1 cellular context compared by ENCODE assay signal in the genomic region with DNA sequence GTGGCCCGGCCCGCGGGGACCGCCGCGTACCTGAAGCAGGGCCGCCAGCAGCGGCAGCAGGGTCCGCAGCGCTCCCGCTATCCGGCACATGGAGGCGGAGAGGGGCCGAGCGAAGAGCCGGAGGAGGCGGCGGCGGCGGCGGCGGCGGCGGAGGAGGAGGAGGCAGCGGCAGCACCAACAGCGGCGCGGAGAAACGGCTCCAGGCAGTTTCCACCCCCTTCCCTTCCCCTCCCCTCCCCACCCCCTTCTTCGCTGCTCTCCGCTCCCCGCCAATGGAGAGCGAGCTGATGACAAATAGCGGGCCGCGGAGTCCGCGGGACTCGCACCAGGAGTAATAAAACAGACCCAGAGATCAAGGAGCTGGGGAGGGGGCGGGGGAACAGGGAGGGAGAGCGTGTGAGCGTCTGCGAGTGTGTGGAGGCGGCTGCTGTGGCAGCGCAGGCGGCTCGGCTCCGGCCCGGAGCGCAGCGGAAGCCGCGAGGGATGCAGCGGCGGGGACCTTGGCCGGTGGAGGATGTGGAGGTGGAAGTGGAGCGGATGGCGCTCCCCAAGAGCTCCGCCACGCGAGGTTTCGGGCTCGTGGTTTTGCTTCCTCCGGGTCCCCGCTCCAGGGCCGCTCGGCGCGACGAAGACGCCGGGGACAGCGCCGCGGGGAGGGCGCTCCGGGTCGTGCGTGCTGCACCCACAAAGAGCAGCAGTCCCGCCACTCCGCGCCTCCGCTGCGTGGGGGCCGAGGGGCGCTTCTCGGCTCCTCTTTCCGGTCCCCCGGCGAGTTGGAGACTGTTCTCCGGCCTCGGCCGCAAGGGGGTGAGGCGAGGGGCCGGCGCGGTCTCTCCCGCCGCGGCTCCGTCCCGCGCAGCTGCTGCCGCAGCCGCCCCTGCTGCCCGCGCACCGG.
A peak's percentile ranks its signal among the peaks of the same experiment; 100 is the strongest.
TF ChIP-seq lines count a peak whose summit lies in the region.

Gene CDH2, minus strand, starts transcription at position 198 of the 895 bp plus-strand sequence. Its CDS starts 108 bp downstream, at position 90.

TF ChIP-seq in HEK293, 187 proteins besides CTCF, POLR2A, EP300 and RAD21 (continued from another document and continues in another):
- TF ChIP-seq, protein P1, sequence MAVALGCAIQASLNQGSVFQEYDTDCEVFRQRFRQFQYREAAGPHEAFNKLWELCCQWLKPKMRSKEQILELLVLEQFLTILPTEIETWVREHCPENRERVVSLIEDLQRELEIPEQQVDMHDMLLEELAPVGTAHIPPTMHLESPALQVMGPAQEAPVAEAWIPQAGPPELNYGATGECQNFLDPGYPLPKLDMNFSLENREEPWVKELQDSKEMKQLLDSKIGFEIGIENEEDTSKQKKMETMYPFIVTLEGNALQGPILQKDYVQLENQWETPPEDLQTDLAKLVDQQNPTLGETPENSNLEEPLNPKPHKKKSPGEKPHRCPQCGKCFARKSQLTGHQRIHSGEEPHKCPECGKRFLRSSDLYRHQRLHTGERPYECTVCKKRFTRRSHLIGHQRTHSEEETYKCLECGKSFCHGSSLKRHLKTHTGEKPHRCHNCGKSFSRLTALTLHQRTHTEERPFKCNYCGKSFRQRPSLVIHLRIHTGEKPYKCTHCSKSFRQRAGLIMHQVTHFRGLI (tag by site-specific recombination; IDR thresholded peaks at IDR 0.05), result no peak
- no peak for TF ChIP-seq ZNF747 (tag by site-specific recombination; IDR thresholded peaks at IDR 0.05)
- TF ChIP-seq, protein P2, sequence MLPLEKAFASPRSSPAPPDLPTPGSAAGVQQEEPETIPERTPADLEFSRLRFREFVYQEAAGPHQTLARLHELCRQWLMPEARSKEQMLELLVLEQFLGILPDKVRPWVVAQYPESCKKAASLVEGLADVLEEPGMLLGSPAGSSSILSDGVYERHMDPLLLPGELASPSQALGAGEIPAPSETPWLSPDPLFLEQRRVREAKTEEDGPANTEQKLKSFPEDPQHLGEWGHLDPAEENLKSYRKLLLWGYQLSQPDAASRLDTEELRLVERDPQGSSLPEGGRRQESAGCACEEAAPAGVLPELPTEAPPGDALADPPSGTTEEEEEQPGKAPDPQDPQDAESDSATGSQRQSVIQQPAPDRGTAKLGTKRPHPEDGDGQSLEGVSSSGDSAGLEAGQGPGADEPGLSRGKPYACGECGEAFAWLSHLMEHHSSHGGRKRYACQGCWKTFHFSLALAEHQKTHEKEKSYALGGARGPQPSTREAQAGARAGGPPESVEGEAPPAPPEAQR (tag by site-specific recombination; IDR thresholded peaks at IDR 0.05), result no peak
- TF ChIP-seq ZNF138 (tag by site-specific recombination; IDR thresholded peaks at IDR 0.05; ENCODE audit: borderline replicate concordance), result no peak
- TF ChIP-seq ZFP69B (tag by site-specific recombination; IDR thresholded peaks at IDR 0.05), result no peak
- TF ChIP-seq ZNF544 (tag by site-specific recombination; IDR thresholded peaks at IDR 0.05), result no peak
- TF ChIP-seq, protein P3, sequence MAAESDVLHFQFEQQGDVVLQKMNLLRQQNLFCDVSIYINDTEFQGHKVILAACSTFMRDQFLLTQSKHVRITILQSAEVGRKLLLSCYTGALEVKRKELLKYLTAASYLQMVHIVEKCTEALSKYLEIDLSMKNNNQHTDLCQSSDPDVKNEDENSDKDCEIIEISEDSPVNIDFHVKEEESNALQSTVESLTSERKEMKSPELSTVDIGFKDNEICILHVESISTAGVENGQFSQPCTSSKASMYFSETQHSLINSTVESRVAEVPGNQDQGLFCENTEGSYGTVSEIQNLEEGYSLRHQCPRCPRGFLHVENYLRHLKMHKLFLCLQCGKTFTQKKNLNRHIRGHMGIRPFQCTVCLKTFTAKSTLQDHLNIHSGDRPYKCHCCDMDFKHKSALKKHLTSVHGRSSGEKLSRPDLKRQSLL (tag by site-specific recombination; IDR thresholded peaks at IDR 0.05), result 0 out of 2 replicates have a peak, but pooled peaks have one; percentile 27
- TF ChIP-seq RBAK (tag by site-specific recombination; IDR thresholded peaks at IDR 0.05), result no peak
- TF ChIP-seq ZNF670 (tag by site-specific recombination; IDR thresholded peaks at IDR 0.05; ENCODE audit: low read depth), result no peak
- TF ChIP-seq HOXD13 (CRISPR knock-in tag; IDR thresholded peaks at IDR 0.05; ENCODE audit: borderline replicate concordance), result peak; percentile 73; the same call in 1 of the 2 replicates
- TF ChIP-seq ZNF184 (tag by site-specific recombination; IDR thresholded peaks at IDR 0.05), result no peak
- TF ChIP-seq, protein P4, sequence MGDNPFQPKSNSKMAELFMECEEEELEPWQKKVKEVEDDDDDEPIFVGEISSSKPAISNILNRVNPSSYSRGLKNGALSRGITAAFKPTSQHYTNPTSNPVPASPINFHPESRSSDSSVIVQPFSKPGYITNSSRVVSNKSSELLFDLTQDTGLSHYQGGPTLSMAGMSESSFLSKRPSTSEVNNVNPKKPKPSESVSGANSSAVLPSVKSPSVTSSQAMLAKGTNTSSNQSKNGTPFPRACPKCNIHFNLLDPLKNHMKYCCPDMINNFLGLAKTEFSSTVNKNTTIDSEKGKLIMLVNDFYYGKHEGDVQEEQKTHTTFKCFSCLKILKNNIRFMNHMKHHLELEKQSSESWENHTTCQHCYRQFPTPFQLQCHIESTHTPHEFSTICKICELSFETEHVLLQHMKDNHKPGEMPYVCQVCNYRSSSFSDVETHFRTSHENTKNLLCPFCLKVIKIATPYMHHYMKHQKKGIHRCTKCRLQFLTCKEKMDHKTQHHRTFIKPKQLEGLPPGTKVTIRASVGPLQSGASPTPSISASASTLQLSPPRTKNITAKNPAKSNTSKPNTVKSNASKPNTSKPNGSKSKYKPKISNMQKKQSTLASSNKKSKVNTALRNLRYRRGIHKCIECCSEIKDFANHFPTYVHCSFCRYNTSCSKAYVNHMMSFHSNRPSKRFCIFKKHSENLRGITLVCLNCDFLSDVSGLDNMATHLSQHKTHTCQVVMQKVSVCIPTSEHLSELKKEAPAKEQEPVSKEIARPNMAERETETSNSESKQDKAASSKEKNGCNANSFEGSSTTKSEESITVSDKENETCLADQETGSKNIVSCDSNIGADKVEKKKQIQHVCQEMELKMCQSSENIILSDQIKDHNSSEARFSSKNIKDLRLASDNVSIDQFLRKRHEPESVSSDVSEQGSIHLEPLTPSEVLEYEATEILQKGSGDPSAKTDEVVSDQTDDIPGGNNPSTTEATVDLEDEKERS (tag by site-specific recombination; IDR thresholded peaks at IDR 0.05), result no peak
- no peak for TF ChIP-seq TRIM28 (IDR thresholded peaks at IDR 0.05; ENCODE audit: borderline replicate concordance, low read length)
- TF ChIP-seq SP7 (tag by site-specific recombination; IDR thresholded peaks at IDR 0.05), result peak; percentile 71
- TF ChIP-seq ZNF112 (tag by site-specific recombination; IDR thresholded peaks at IDR 0.05), result no peak
- peak; percentile 54; the same call in 1 of the 2 replicates for TF ChIP-seq GLIS1 (tag by site-specific recombination; IDR thresholded peaks at IDR 0.05)
- TF ChIP-seq ZNF174 (tag by site-specific recombination; IDR thresholded peaks at IDR 0.05), result no peak
- no peak for TF ChIP-seq INSM2 (tag by site-specific recombination; IDR thresholded peaks at IDR 0.05)
- TF ChIP-seq, protein P5, sequence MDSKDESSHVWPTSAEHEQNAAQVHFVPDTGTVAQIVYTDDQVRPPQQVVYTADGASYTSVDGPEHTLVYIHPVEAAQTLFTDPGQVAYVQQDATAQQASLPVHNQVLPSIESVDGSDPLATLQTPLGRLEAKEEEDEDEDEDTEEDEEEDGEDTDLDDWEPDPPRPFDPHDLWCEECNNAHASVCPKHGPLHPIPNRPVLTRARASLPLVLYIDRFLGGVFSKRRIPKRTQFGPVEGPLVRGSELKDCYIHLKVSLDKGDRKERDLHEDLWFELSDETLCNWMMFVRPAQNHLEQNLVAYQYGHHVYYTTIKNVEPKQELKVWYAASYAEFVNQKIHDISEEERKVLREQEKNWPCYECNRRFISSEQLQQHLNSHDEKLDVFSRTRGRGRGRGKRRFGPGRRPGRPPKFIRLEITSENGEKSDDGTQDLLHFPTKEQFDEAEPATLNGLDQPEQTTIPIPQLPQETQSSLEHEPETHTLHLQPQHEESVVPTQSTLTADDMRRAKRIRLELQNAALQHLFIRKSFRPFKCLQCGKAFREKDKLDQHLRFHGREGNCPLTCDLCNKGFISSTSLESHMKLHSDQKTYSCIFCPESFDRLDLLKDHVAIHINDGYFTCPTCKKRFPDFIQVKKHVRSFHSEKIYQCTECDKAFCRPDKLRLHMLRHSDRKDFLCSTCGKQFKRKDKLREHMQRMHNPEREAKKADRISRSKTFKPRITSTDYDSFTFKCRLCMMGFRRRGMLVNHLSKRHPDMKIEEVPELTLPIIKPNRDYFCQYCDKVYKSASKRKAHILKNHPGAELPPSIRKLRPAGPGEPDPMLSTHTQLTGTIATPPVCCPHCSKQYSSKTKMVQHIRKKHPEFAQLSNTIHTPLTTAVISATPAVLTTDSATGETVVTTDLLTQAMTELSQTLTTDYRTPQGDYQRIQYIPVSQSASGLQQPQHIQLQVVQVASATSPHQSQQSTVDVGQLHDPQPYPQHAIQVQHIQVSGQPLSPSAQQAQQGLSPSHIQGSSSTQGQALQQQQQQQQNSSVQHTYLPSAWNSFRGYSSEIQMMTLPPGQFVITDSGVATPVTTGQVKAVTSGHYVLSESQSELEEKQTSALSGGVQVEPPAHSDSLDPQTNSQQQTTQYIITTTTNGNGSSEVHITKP (tag by site-specific recombination; IDR thresholded peaks at IDR 0.05), result peak; percentile 36; the same call in 1 of the 2 replicates
- TF ChIP-seq KLF7 (tag by site-specific recombination; IDR thresholded peaks at IDR 0.05; ENCODE audit: borderline replicate concordance), result no peak
- no peak for TF ChIP-seq TSHZ1 (tag by site-specific recombination; IDR thresholded peaks at IDR 0.05; ENCODE audit: borderline replicate concordance)
- no peak for TF ChIP-seq ZNF426 (tag by site-specific recombination; IDR thresholded peaks at IDR 0.05)
- TF ChIP-seq ZNF274 (IDR thresholded peaks at IDR 0.05; ENCODE audit: low read length), result no peak
- TF ChIP-seq ZNF274 (tag by site-specific recombination; IDR thresholded peaks at IDR 0.05; ENCODE audit: borderline replicate concordance), result no peak
- TF ChIP-seq ZNF624 (tag by site-specific recombination; IDR thresholded peaks at IDR 0.05), result no peak
- no peak for TF ChIP-seq ZNF324 (tag by site-specific recombination; IDR thresholded peaks at IDR 0.05)
- TF ChIP-seq FEZF1 (tag by site-specific recombination; IDR thresholded peaks at IDR 0.05), result peak; percentile 36; the same call in 1 of the 2 replicates
- TF ChIP-seq ZNF843 (tag by site-specific recombination; IDR thresholded peaks at IDR 0.05), result 0 out of 2 replicates have a peak, but pooled peaks have one; percentile 67
- TF ChIP-seq, protein P6, sequence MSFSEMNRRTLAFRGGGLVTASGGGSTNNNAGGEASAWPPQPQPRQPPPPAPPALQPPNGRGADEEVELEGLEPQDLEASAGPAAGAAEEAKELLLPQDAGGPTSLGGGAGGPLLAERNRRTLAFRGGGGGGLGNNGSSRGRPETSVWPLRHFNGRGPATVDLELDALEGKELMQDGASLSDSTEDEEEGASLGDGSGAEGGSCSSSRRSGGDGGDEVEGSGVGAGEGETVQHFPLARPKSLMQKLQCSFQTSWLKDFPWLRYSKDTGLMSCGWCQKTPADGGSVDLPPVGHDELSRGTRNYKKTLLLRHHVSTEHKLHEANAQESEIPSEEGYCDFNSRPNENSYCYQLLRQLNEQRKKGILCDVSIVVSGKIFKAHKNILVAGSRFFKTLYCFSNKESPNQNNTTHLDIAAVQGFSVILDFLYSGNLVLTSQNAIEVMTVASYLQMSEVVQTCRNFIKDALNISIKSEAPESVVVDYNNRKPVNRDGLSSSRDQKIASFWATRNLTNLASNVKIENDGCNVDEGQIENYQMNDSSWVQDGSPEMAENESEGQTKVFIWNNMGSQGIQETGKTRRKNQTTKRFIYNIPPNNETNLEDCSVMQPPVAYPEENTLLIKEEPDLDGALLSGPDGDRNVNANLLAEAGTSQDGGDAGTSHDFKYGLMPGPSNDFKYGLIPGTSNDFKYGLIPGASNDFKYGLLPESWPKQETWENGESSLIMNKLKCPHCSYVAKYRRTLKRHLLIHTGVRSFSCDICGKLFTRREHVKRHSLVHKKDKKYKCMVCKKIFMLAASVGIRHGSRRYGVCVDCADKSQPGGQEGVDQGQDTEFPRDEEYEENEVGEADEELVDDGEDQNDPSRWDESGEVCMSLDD (tag by site-specific recombination; IDR thresholded peaks at IDR 0.05), result peak; percentile 70
- TF ChIP-seq ZNF501 (tag by site-specific recombination; IDR thresholded peaks at IDR 0.05), result peak; percentile 79; the same call in 1 of the 2 replicates
- no peak for TF ChIP-seq ZNF146 (tag by site-specific recombination; IDR thresholded peaks at IDR 0.05)
- TF ChIP-seq ZNF214 (tag by site-specific recombination; IDR thresholded peaks at IDR 0.05; ENCODE audit: borderline replicate concordance), result no peak
- peak; percentile 31; the same call in 1 of the 2 replicates for TF ChIP-seq ZBTB17 (tag by site-specific recombination; IDR thresholded peaks at IDR 0.05)
